Comparison of ENCODE assay signal across 14 cellular contexts in genomic region chr5:158124606-158125316, GRCh38.
A peak's percentile ranks its signal among the peaks of the same experiment; 100 is the strongest.
DNase-seq lines count a peak whose midpoint lies in the region; ATAC-seq and TF ChIP-seq lines count a peak whose summit lies in the region.
"Had no signal": no experiment of that assay in that cellular context is flagged by ENCODE, and none has a peak within 500 bp of the region (broad histone marks: within the 10 kb centered on the region; RNA-seq: fewer than 3 reads in every experiment).

No MANE protein-coding gene starts in this region.

- no peak overlapping the region for H3K4me3 Mint-ChIP-seq in endodermal cell
- no peak overlapping the region for H3K4me3 Mint-ChIP-seq in neural crest cell
- H3K4me3 Mint-ChIP-seq: B cell; CD4-positive, alpha-beta T cell; IgD-negative memory B cell had no signal

- peak overlapping the region; percentile 24; the same call in 1 of the 2 replicates for H2AFZ ChIP-seq in GM23248

- H3K36me3 Mint-ChIP-seq in endodermal cell (ENCODE audit: low read depth) (no peaks in the 10 kb centered on the region), neural crest cell (ENCODE audit: low read depth) (no peaks in the 10 kb centered on the region)

- in situ Hi-C loops in GM23248 (cut with MboI) = no loop called here

- H3K27me3 ChIP-seq in GM23248 (replicated peaks; ENCODE audit: insufficient read depth) = no peaks in the 10 kb centered on the region
- no peaks in the 10 kb centered on the region for H3K27me3 ChIP-seq in endodermal cell (ENCODE audit: control insufficient read depth, insufficient read depth, low read length, poor library complexity, severe bottlenecking)

- no peak for ATAC-seq in mucosa of descending colon

- intact Hi-C loops in mucosa of descending colon (cut with DNase I, micrococcal nuclease) = no loop called here

- H3K9ac ChIP-seq in GM23248 (no peak overlapping the region), endodermal cell (ENCODE audit: extremely low read depth, low read length, poor library complexity, severe bottlenecking) (no peak overlapping the region)

- H3K27me3 Mint-ChIP-seq in endodermal cell (ENCODE audit: insufficient read depth) (no peaks in the 10 kb centered on the region), neural crest cell (ENCODE audit: low read depth) (peaks cover 4% of the 10 kb centered on the region)
- H3K27me3 Mint-ChIP-seq: IgD-negative memory B cell had no signal

- no peak for DNase-seq in GM23248
- peak; percentile 94 for DNase-seq in NCI-H69 (lab: John Stamatoyannopoulos, UW)
- no peak for DNase-seq in endodermal cell
- DNase-seq in neural crest cell (ENCODE audit: low read depth, low spot score) = no peak
- DNase-seq in KG1 (lab: John Stamatoyannopoulos, UW) = no peak
- no peak for DNase-seq in mucosa of descending colon
- DNase-seq in activated CD4-positive, alpha-beta T cell treated with anti-CD3 and anti-CD28 coated beads for 48 hours = no peak
- DNase-seq: C1 segment of cervical spinal cord; Calu3; CD4-positive, alpha-beta T cell; DMS 273 treated with DMSO at 0.1 percent for 48 hours had no signal

- no peaks in the 10 kb centered on the region for H3K79me2 ChIP-seq in GM23248 (ENCODE audit: insufficient read depth)

- H3K27ac Mint-ChIP-seq in endodermal cell (peak overlapping the region; percentile 71), neural crest cell (ENCODE audit: unreplicated experiment) (peak overlapping the region; percentile 5)
- H3K27ac Mint-ChIP-seq: B cell; CD4-positive, alpha-beta T cell; IgD-negative memory B cell had no signal

- H3K9me2 ChIP-seq in GM23248 (ENCODE audit: insufficient read depth) = no peaks in the 10 kb centered on the region

- TF ChIP-seq CTCF in endodermal cell (conservative IDR thresholded peaks at IDR 0.05) (no peak), neural crest cell (conservative IDR thresholded peaks at IDR 0.05) (no peak), mucosa of descending colon (IDR thresholded peaks at IDR 0.05) (no peak)

- H3K27ac ChIP-seq in GM23248 = no peak overlapping the region
- no peak overlapping the region for H3K27ac ChIP-seq in endodermal cell (ENCODE audit: low read depth, low read length)

- H3K9me3 ChIP-seq in GM23248 (ENCODE audit: low read depth) (no peaks in the 10 kb centered on the region), endodermal cell (ENCODE audit: control insufficient read depth, low read length) (no peaks in the 10 kb centered on the region), mucosa of descending colon (no peaks in the 10 kb centered on the region)
- H3K9me3 ChIP-seq: HAP-1 had no signal

- H3K9me3 Mint-ChIP-seq in endodermal cell (no peaks in the 10 kb centered on the region), neural crest cell (no peaks in the 10 kb centered on the region)
- H3K9me3 Mint-ChIP-seq: CD4-positive, alpha-beta T cell had no signal

- no peaks in the 10 kb centered on the region for H3K36me3 ChIP-seq in GM23248 (ENCODE audit: low read depth)
- H3K36me3 ChIP-seq in endodermal cell (ENCODE audit: control insufficient read depth, insufficient read depth, low read length) = no peaks in the 10 kb centered on the region
- no peaks in the 10 kb centered on the region for H3K36me3 ChIP-seq in mucosa of descending colon (ENCODE audit: low read depth)
- H3K36me3 ChIP-seq: HAP-1 had no signal

- H3K4me2 ChIP-seq in GM23248 (ENCODE audit: unreplicated experiment) = no peak overlapping the region

- H3K4me3 ChIP-seq in GM23248 = no peak overlapping the region
- no peak overlapping the region for H3K4me3 ChIP-seq in endodermal cell (ENCODE audit: low read length)
- no peak overlapping the region for H3K4me3 ChIP-seq in mucosa of descending colon
- H3K4me3 ChIP-seq: HAP-1 had no signal

- peaks cover 19% of the 10 kb centered on the region for H3F3A ChIP-seq in GM23248 (ENCODE audit: insufficient read depth)

- WGBS in GM23248 (ENCODE audit: low coverage in 1 of 2, low lambda C conversion rate in 2 of 2, missing lambda C conversion rate in 2 of 2), 2 experiments = 99 to 100% methylated on average over 3 of the region's 3 CpGs
- 79 to 100% methylated on average over 1 to 2 of the region's 3 CpGs for WGBS in endodermal cell (ENCODE audit: insufficient coverage in 1 of 2, insufficient read length in 1 of 2), 2 experiments

- no peaks in the 10 kb centered on the region for H4K20me1 ChIP-seq in GM23248 (ENCODE audit: insufficient read depth)

- H3K4me1 ChIP-seq in GM23248 (ENCODE audit: insufficient read depth) (peaks cover 20% of the 10 kb centered on the region), endodermal cell (ENCODE audit: control insufficient read depth, insufficient read depth, low read length) (no peaks in the 10 kb centered on the region), mucosa of descending colon (ENCODE audit: low read depth) (no peaks in the 10 kb centered on the region)
- H3K4me1 ChIP-seq: HAP-1 had no signal

- H3K4me1 Mint-ChIP-seq in endodermal cell (peaks cover 45% of the 10 kb centered on the region), neural crest cell (peaks cover 8% of the 10 kb centered on the region)
